8 cellular contexts compared by ENCODE assay signal in the genomic region with DNA sequence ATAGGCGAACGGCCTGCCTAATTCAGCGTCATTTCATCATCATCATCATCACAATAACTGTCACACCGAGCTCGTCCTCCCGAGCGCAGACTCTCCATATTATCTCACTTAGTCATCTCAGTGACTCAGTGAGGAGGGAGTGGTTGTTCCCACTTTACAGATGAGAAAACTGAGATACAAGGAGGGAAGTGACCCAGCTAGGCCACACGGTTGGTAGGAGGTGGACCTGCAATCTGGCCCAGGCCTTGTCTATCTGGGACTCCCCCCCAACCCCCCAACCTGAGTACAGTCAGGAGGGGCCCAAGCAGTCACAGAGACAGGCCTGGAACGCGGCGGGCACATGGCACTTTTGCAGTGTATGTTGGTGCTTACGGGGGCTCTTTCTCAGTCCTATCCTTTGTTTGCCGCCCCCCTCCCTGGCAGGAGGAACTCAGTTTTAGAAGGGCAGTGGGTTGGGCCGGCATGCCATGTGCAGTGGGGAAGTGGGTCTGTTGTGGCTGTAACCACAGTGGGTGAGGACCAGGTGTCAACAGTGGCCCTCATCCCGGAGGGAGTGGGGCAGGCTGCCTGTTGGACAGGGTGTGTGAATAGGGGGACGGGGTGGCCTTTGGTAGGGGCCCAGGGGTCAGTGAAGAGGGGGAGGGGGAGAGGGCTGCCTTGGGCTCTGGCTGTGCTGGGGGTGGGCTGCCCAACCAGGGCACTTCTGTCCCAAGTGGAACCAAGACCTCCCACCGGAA. TPM values are rescaled to one million over a fixed set of nuclear protein-coding genes. Genes with fewer than 3 reads are reported as not detected.
A peak's percentile ranks its signal among the peaks of the same experiment; 100 is the strongest.
DNase-seq lines count a peak whose midpoint lies in the region; ATAC-seq, FAIRE-seq and TF ChIP-seq lines count a peak whose summit lies in the region.

No MANE protein-coding gene starts in this region.

- intact Hi-C loops in CD4-positive, alpha-beta memory T cell (cut with micrococcal nuclease) = loop anchor here (2.0 to 5.0 kb wide), 2 partner anchors 73 to 154 kb away; no protein-coding TSS in a partner anchor

- peak overlapping the region; percentile 43 to 97 (median 81) for H3K27ac Mint-ChIP-seq in CD4-positive, alpha-beta memory T cell

- DNase-seq in CD4-positive, alpha-beta memory T cell = no peak
- DNase-seq in RCC 7860 (ENCODE audit: low spot score) = peak; percentile 83
- no peak for DNase-seq in epithelial cell of proximal tubule (ENCODE audit: low read depth)
- no peak for DNase-seq in SHP77 treated with DMSO at 0.1 percent for 48 hours (lab: John Stamatoyannopoulos, UW)
- no peak for DNase-seq in HEK293T (ENCODE audit: extremely low spot score)
- DNase-seq in midbrain (lab: John Stamatoyannopoulos, UW) = no peak

- no peaks in the 10 kb centered on the region for H3K9me3 ChIP-seq in CD4-positive, alpha-beta memory T cell (ENCODE audit: control insufficient read depth in 1 of 2, low read length in 2 of 2)
- no peaks in the 10 kb centered on the region for H3K9me3 ChIP-seq in neutrophil

- no peak overlapping the region for H3K27ac ChIP-seq in CD4-positive, alpha-beta memory T cell (ENCODE audit: low read depth, low read length)
- H3K27ac ChIP-seq in neutrophil = peak overlapping the region; percentile 94

- peak overlapping the region in 1 of 2 donors; percentile 80 for H3K4me3 ChIP-seq in CD4-positive, alpha-beta memory T cell (ENCODE audit: low read length in 2 of 2)
- H3K4me3 ChIP-seq in epithelial cell of proximal tubule (ENCODE audit: low read depth, low read length) (peak overlapping the region; percentile 75), neutrophil (ENCODE audit: low read depth in 1 of 2, low read length in 1 of 2) (peak overlapping the region; percentile 83 to 92)

- no peaks in the 10 kb centered on the region for H3K36me3 ChIP-seq in CD4-positive, alpha-beta memory T cell (ENCODE audit: insufficient read depth, low read length)
- no peaks in the 10 kb centered on the region for H3K36me3 ChIP-seq in neutrophil

- no peaks in the 10 kb centered on the region for H3K27me3 Mint-ChIP-seq in CD4-positive, alpha-beta memory T cell

- peak; percentile 63 for FAIRE-seq in RCC 7860 (lab: Jason Lieb, UNC)

- no peaks in the 10 kb centered on the region for H3K36me3 Mint-ChIP-seq in CD4-positive, alpha-beta memory T cell

- POLR2A ChIA-PET in CD4-positive, alpha-beta memory T cell (lab: Charles Lee; ENCODE audit: partially characterized antibody) = interaction anchor here (0.8 to 1.7 kb wide), 6 partner anchors 10 to 160 kb away, joined by 3 to 11 read pairs (median 4); a partner anchor contains a TSS
- POLR2A ChIA-PET in HEK293T (lab: Yijun Ruan, JAX) = no interaction called here

- peaks cover 22% of the 10 kb centered on the region for H3K4me1 ChIP-seq in CD4-positive, alpha-beta memory T cell (ENCODE audit: insufficient read depth, low read length)
- H3K4me1 ChIP-seq in neutrophil (ENCODE audit: control insufficient read depth in 1 of 2, insufficient read depth in 1 of 2, low read depth in 1 of 2, low read length in 1 of 2) = peaks cover 36 to 43% of the 10 kb centered on the region in 2 experiments

- ATAC-seq in HG03159 (IDR thresholded peaks at IDR 0.05; ENCODE audit: unreplicated experiment) = no peak

- H3K9me3 Mint-ChIP-seq in CD4-positive, alpha-beta memory T cell = no peaks in the 10 kb centered on the region

- no peaks in the 10 kb centered on the region for H3K27me3 ChIP-seq in CD4-positive, alpha-beta memory T cell (ENCODE audit: insufficient read depth, low read length)
- H3K27me3 ChIP-seq in neutrophil = peaks cover 41% of the 10 kb centered on the region

- CTCF ChIA-PET in CD4-positive, alpha-beta memory T cell (lab: Charles Lee; ENCODE audit: partially characterized antibody) = interaction anchor here (1.4 to 1.9 kb wide), 2 partner anchors 95 to 154 kb away, joined by 3 to 6 read pairs; no protein-coding TSS in a partner anchor
- CTCF ChIA-PET in HEK293T (lab: Yijun Ruan, JAX) = no interaction called here

- peak overlapping the region; percentile 52 to 91 (median 80) for H3K4me3 Mint-ChIP-seq in CD4-positive, alpha-beta memory T cell

- peaks cover 4 to 18% (median 7%) of the 10 kb centered on the region in 4 donors for H3K4me1 Mint-ChIP-seq in CD4-positive, alpha-beta memory T cell

- TF ChIP-seq CTCF in epithelial cell of proximal tubule (conservative IDR thresholded peaks at IDR 0.05; ENCODE audit: low read depth, low read length) (no peak), neutrophil (IDR thresholded peaks at IDR 0.05) (no peak)

TF ChIP-seq in HEK293T, 16 proteins besides CTCF, POLR2A, EP300 and RAD21:
- no peak for TF ChIP-seq FOXA1 (IDR thresholded peaks at IDR 0.05)
- no peak for TF ChIP-seq CTBP1 (IDR thresholded peaks at IDR 0.05; ENCODE audit: borderline replicate concordance)
- no peak for TF ChIP-seq FOXM1 (IDR thresholded peaks at IDR 0.05; ENCODE audit: borderline replicate concordance)
- no peak for TF ChIP-seq ARNT (IDR thresholded peaks at IDR 0.05)
- TF ChIP-seq, protein P1, sequence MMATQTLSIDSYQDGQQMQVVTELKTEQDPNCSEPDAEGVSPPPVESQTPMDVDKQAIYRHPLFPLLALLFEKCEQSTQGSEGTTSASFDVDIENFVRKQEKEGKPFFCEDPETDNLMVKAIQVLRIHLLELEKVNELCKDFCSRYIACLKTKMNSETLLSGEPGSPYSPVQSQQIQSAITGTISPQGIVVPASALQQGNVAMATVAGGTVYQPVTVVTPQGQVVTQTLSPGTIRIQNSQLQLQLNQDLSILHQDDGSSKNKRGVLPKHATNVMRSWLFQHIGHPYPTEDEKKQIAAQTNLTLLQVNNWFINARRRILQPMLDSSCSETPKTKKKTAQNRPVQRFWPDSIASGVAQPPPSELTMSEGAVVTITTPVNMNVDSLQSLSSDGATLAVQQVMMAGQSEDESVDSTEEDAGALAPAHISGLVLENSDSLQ (IDR thresholded peaks at IDR 0.05) = no peak
- no peak for TF ChIP-seq NFRKB (IDR thresholded peaks at IDR 0.05)
- TF ChIP-seq FOXK2 (IDR thresholded peaks at IDR 0.05) = no peak
- TF ChIP-seq ELF4 (IDR thresholded peaks at IDR 0.05) = no peak
- no peak for TF ChIP-seq HDGF (IDR thresholded peaks at IDR 0.05; ENCODE audit: borderline replicate concordance)
- no peak for TF ChIP-seq L3MBTL2 (conservative IDR thresholded peaks at IDR 0.05)
- no peak for TF ChIP-seq BHLHE40 (IDR thresholded peaks at IDR 0.05; ENCODE audit: borderline replicate concordance)
- TF ChIP-seq SUZ12 (IDR thresholded peaks at IDR 0.05) = no peak
- TF ChIP-seq TARDBP (IDR thresholded peaks at IDR 0.05) = no peak
- TF ChIP-seq LEF1 (IDR thresholded peaks at IDR 0.05; ENCODE audit: borderline replicate concordance) = no peak
- TF ChIP-seq SP1 (IDR thresholded peaks at IDR 0.05) = no peak
- no peak for TF ChIP-seq ZNF384 (IDR thresholded peaks at IDR 0.05)
TF ChIP-seq in HEK293T: peak in this region for 0.

RNA-seq across cellular contexts. Expression of a gene that starts 1.7 kb away (rescaled TPM):
- 10 to 100 TPM; 11.6 to 11.9 TPM for total RNA-seq in CD4-positive, alpha-beta memory T cell
- 1 to 10 TPM; 1.0 to 1.3 TPM for polyA plus RNA-seq in CD4-positive, alpha-beta memory T cell
- total RNA-seq in epithelial cell of proximal tubule = 8.4 and 19.1 TPM in 2 replicates
